1 cellular context compared by ENCODE assay signal in the genomic region with DNA sequence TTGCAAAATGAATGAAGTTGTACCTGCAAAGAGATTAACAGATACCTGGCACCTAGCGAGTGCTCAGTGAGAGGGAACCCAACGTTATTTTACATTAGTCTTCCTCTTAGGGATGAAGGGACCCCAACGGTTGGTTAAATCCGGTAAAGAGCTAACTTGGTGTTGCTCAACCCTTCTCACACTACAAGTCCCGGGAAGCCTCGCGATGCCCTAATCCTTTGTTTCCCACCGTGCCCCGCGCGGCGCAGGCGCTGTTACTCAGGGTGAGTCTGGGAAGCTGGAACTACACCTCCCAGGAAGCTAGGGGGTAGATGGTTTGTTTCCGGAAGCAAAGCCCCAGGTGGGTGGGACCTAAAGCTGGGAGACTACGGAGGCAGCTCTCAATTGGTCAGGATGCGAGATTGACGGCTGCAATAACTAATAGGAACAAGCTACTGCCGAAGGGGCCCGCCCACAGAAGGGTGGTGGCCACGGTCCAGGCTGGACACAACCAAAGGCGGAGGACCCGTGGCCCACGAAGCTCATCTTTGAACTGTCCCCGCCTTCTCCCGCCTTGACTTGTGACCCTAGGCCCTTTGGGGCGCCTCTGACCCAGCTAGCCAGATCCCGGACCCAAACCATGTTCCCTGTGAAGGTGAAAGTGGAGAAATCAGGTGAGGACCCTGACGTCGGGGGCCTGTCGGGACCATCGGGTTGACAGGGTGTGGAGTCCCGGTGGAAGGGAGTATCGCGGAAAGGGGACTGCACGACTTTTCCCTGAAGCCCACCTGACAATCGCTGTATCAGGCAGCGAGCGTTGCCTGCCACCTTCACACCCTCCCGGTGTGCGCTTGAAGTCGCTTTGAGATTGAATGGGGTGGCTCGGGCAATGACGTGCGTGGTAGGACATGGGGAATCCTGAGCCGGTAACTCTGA.
A peak's percentile ranks its signal among the peaks of the same experiment; 100 is the strongest.
TF ChIP-seq lines count a peak whose summit lies in the region.

Gene LIN37 (plus strand): TSS at position 471 of the 915 bp plus-strand sequence. CDS start 149 bp downstream, at position 620.

TF ChIP-seq in K562, 482 proteins besides CTCF, POLR2A, EP300 and RAD21 (continued from another document and continues in another):
- no peak for TF ChIP-seq ZNF24 (IDR thresholded peaks at IDR 0.05)
- no peak for TF ChIP-seq JUN (IDR thresholded peaks at IDR 0.05; ENCODE audit: borderline replicate concordance, low read depth, low read length)
- TF ChIP-seq JUN (CRISPR knock-in tag; IDR thresholded peaks at IDR 0.05; ENCODE audit: borderline replicate concordance): no peak
- TF ChIP-seq NELFE (IDR thresholded peaks at IDR 0.05; ENCODE audit: insufficient read depth, insufficient read length): no peak
- no peak for TF ChIP-seq ZNF140 (CRISPR knock-in tag; IDR thresholded peaks at IDR 0.05)
- TF ChIP-seq ZNF695 (CRISPR knock-in tag; IDR thresholded peaks at IDR 0.05): no peak
- TF ChIP-seq SLC30A9 (CRISPR knock-in tag; IDR thresholded peaks at IDR 0.05): no peak
- peak; percentile 50 for TF ChIP-seq ZFX (CRISPR knock-in tag; IDR thresholded peaks at IDR 0.05)
- TF ChIP-seq MITF (IDR thresholded peaks at IDR 0.05): no peak
- TF ChIP-seq BDP1 (IDR thresholded peaks at IDR 0.05; ENCODE audit: insufficient read depth, insufficient read length): no peak
- TF ChIP-seq RFX5 (IDR thresholded peaks at IDR 0.05; ENCODE audit: low read depth, low read length): no peak
- no peak for TF ChIP-seq BCOR (IDR thresholded peaks at IDR 0.05)
- TF ChIP-seq SMARCA5 (IDR thresholded peaks at IDR 0.05): no peak
- TF ChIP-seq PHB2 (IDR thresholded peaks at IDR 0.05; ENCODE audit: low read depth): no peak
- TF ChIP-seq GATAD2A (IDR thresholded peaks at IDR 0.05): no peak
- TF ChIP-seq CBX1 (IDR thresholded peaks at IDR 0.05; ENCODE audit: low read depth): no peak
- no peak for TF ChIP-seq ZNF274 (IDR thresholded peaks at IDR 0.05; ENCODE audit: borderline replicate concordance, low read depth, low read length)
- TF ChIP-seq BMI1 (IDR thresholded peaks at IDR 0.05; ENCODE audit: low read length): no peak
- TF ChIP-seq NCOA4 (IDR thresholded peaks at IDR 0.05; ENCODE audit: partially characterized antibody): no peak
- no peak for TF ChIP-seq ZNF668 (CRISPR knock-in tag; IDR thresholded peaks at IDR 0.05)
- TF ChIP-seq SIN3A (IDR thresholded peaks at IDR 0.05; ENCODE audit: borderline replicate concordance in 2 of 2, control insufficient read depth in 1 of 2, low read depth in 2 of 2, low read length in 2 of 2): peak in 1 of 2 experiments; percentile 21; a peak in 1 of 4 replicates
- TF ChIP-seq, protein P1, sequence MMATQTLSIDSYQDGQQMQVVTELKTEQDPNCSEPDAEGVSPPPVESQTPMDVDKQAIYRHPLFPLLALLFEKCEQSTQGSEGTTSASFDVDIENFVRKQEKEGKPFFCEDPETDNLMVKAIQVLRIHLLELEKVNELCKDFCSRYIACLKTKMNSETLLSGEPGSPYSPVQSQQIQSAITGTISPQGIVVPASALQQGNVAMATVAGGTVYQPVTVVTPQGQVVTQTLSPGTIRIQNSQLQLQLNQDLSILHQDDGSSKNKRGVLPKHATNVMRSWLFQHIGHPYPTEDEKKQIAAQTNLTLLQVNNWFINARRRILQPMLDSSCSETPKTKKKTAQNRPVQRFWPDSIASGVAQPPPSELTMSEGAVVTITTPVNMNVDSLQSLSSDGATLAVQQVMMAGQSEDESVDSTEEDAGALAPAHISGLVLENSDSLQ (IDR thresholded peaks at IDR 0.05): peak; percentile 100
- TF ChIP-seq ETS1 (conservative IDR thresholded peaks at IDR 0.05; ENCODE audit: control insufficient read depth, low read depth, low read length): peak; percentile 98
- TF ChIP-seq KDM4B (IDR thresholded peaks at IDR 0.05; ENCODE audit: borderline replicate concordance in 2 of 2, low read depth in 1 of 2): no peak; a peak in 1 of 4 replicates
- no peak for TF ChIP-seq ZNF780A (CRISPR knock-in tag; IDR thresholded peaks at IDR 0.05)
- TF ChIP-seq ZBTB34 (CRISPR knock-in tag; IDR thresholded peaks at IDR 0.05): no peak
- TF ChIP-seq ATF7 (IDR thresholded peaks at IDR 0.05): peak; percentile 83
- TF ChIP-seq ZBTB49 (CRISPR knock-in tag; IDR thresholded peaks at IDR 0.05; ENCODE audit: borderline replicate concordance): no peak
- TF ChIP-seq C11orf30 (IDR thresholded peaks at IDR 0.05; ENCODE audit: low read depth): peak; percentile 21; the same call in 1 of the 2 replicates
- TF ChIP-seq NEUROD1 (IDR thresholded peaks at IDR 0.05; ENCODE audit: borderline replicate concordance, low read depth, low read length, partially characterized antibody): peak; percentile 80
- TF ChIP-seq BRCA1 (IDR thresholded peaks at IDR 0.05): no peak
- no peak for TF ChIP-seq BRCA1 (CRISPR knock-in tag; IDR thresholded peaks at IDR 0.05)
- no peak for TF ChIP-seq ETS2 (tag; IDR thresholded peaks at IDR 0.05; ENCODE audit: borderline replicate concordance, poor library complexity, severe bottlenecking)
- no peak for TF ChIP-seq ZBED1 (IDR thresholded peaks at IDR 0.05)
- TF ChIP-seq DPF2 (IDR thresholded peaks at IDR 0.05): no peak
- TF ChIP-seq STAT5B (CRISPR knock-in tag; IDR thresholded peaks at IDR 0.05): no peak
- TF ChIP-seq KLF1 (tag; IDR thresholded peaks at IDR 0.05): peak; percentile 25; the same call in 1 of the 2 replicates
- no peak for TF ChIP-seq ZBTB43 (CRISPR knock-in tag; IDR thresholded peaks at IDR 0.05)
- no peak for TF ChIP-seq ZNF311 (CRISPR knock-in tag; IDR thresholded peaks at IDR 0.05)
- TF ChIP-seq ZNF586 (CRISPR knock-in tag; conservative IDR thresholded peaks at IDR 0.05): no peak
- TF ChIP-seq CCNT2 (IDR thresholded peaks at IDR 0.05; ENCODE audit: borderline replicate concordance, extremely low read depth, insufficient read length, low read depth, low read length): no peak
- TF ChIP-seq ZNF75A (CRISPR knock-in tag; IDR thresholded peaks at IDR 0.05): no peak
- TF ChIP-seq, protein P2, sequence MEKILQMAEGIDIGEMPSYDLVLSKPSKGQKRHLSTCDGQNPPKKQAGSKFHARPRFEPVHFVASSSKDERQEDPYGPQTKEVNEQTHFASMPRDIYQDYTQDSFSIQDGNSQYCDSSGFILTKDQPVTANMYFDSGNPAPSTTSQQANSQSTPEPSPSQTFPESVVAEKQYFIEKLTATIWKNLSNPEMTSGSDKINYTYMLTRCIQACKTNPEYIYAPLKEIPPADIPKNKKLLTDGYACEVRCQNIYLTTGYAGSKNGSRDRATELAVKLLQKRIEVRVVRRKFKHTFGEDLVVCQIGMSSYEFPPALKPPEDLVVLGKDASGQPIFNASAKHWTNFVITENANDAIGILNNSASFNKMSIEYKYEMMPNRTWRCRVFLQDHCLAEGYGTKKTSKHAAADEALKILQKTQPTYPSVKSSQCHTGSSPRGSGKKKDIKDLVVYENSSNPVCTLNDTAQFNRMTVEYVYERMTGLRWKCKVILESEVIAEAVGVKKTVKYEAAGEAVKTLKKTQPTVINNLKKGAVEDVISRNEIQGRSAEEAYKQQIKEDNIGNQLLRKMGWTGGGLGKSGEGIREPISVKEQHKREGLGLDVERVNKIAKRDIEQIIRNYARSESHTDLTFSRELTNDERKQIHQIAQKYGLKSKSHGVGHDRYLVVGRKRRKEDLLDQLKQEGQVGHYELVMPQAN (IDR thresholded peaks at IDR 0.05; ENCODE audit: borderline replicate concordance): peak; percentile 89
- TF ChIP-seq ATF1 (CRISPR knock-in tag; IDR thresholded peaks at IDR 0.05): no peak
- TF ChIP-seq ATF1 (tag; IDR thresholded peaks at IDR 0.05): peak; percentile 93
- TF ChIP-seq MBD2 (IDR thresholded peaks at IDR 0.05; ENCODE audit: borderline replicate concordance, low read depth): peak; percentile 96
